ENCODE assay signal across 8 cellular contexts in the genomic region with DNA sequence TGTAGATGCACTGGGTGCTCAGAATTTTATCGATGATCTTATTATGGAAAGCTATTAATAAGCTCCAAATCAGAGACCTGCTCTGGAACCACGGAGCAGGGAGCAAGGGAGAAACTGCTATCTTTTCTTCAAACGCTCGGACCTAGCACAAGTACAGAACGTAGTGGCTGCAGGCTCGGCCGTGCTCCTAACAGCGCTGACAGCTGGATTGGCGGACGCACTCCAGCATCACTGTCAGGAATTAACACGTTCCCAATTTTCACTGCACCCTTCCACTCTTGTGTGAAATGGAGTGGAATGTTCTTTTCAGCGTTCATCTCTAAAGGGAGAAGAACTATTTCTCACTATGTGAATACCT.
DNase-seq lines count a peak whose midpoint lies in the region; ATAC-seq and TF ChIP-seq lines count a peak whose summit lies in the region.

No MANE protein-coding gene starts in this region.

- no peak overlapping the region for H3K27ac Mint-ChIP-seq in activated naive CD4-positive, alpha-beta T cell treated with anti-CD3 and anti-CD28 coated beads for 36 hours
- H3K27ac Mint-ChIP-seq in activated CD8-positive, alpha-beta T cell treated with anti-CD3 and anti-CD28 coated beads, Interleukin-2, amount 10 ng/mL, durations not matched to agents 7 days and 5 days: no peak overlapping the region

- no peaks in the 10 kb centered on the region for H3K9me3 Mint-ChIP-seq in activated naive CD4-positive, alpha-beta T cell treated with anti-CD3 and anti-CD28 coated beads for 36 hours
- H3K9me3 Mint-ChIP-seq in activated CD8-positive, alpha-beta T cell treated with anti-CD3 and anti-CD28 coated beads, Interleukin-2, amount 10 ng/mL, durations not matched to agents 7 days and 5 days (ENCODE audit: insufficient read depth): no peaks in the 10 kb centered on the region

- POLR2A ChIA-PET in activated CD8-positive, alpha-beta T cell treated with anti-CD3 and anti-CD28 coated beads, Interleukin-2, amount 10 ng/mL, durations not matched to agents 7 days and 5 days (lab: Charles Lee): no interaction called here

- no peak overlapping the region for H3K27ac ChIP-seq in left ventricle myocardium inferior (replicated peaks)

- TF ChIP-seq CTCF in left ventricle myocardium inferior (IDR thresholded peaks at IDR 0.05; ENCODE audit: borderline replicate concordance): no peak

- H3K36me3 Mint-ChIP-seq in activated naive CD4-positive, alpha-beta T cell treated with anti-CD3 and anti-CD28 coated beads for 36 hours (ENCODE audit: low read depth): no peaks in the 10 kb centered on the region
- no peaks in the 10 kb centered on the region for H3K36me3 Mint-ChIP-seq in activated CD8-positive, alpha-beta T cell treated with anti-CD3 and anti-CD28 coated beads, Interleukin-2, amount 10 ng/mL, durations not matched to agents 7 days and 5 days (ENCODE audit: low read depth)

- peaks cover 17% of the 10 kb centered on the region for H3K27me3 ChIP-seq in left ventricle myocardium inferior (ENCODE audit: low read depth)

- CTCF ChIA-PET in activated naive CD4-positive, alpha-beta T cell treated with anti-CD3 and anti-CD28 coated beads for 36 hours (lab: Charles Lee): interaction anchor here (0.6 to 2.4 kb wide), 4 partner anchors 24 to 199 kb away, joined by 4 to 13 read pairs (median 6); no protein-coding TSS in a partner anchor
- CTCF ChIA-PET in activated CD8-positive, alpha-beta T cell treated with anti-CD3 and anti-CD28 coated beads, Interleukin-2, amount 10 ng/mL, durations not matched to agents 7 days and 5 days (lab: Charles Lee): interaction anchor here (0.7 to 1.6 kb wide), 7 partner anchors 9 to 206 kb away, joined by 3 to 4 read pairs (median 3); no protein-coding TSS in a partner anchor

- peaks cover 19% of the 10 kb centered on the region for H3K4me1 ChIP-seq in left ventricle myocardium inferior

- no peaks in the 10 kb centered on the region for H3K36me3 ChIP-seq in left ventricle myocardium inferior

- H3K4me3 Mint-ChIP-seq in activated naive CD4-positive, alpha-beta T cell treated with anti-CD3 and anti-CD28 coated beads for 36 hours: peak overlapping the region; percentile 75
- peak overlapping the region; percentile 85 for H3K4me3 Mint-ChIP-seq in activated CD8-positive, alpha-beta T cell treated with anti-CD3 and anti-CD28 coated beads, Interleukin-2, amount 10 ng/mL, durations not matched to agents 7 days and 5 days

- intact Hi-C loops in activated naive CD4-positive, alpha-beta T cell treated with anti-CD3 and anti-CD28 coated beads for 36 hours (cut with micrococcal nuclease): loop anchor here (1.0 to 2.0 kb wide), 4 partner anchors 150 to 208 kb away; no protein-coding TSS in a partner anchor
- intact Hi-C loops in left ventricle myocardium inferior (cut with micrococcal nuclease): loop anchor here (10.0 kb wide), 1 partner anchor 618 kb away; no protein-coding TSS in a partner anchor

- H3K27me3 Mint-ChIP-seq in activated naive CD4-positive, alpha-beta T cell treated with anti-CD3 and anti-CD28 coated beads for 36 hours (ENCODE audit: low read depth): no peaks in the 10 kb centered on the region
- peaks cover 17% of the 10 kb centered on the region for H3K27me3 Mint-ChIP-seq in activated CD8-positive, alpha-beta T cell treated with anti-CD3 and anti-CD28 coated beads, Interleukin-2, amount 10 ng/mL, durations not matched to agents 7 days and 5 days (ENCODE audit: low read depth)

- peak; percentile 3 for ATAC-seq in activated CD8-positive, alpha-beta T cell treated with anti-CD3 and anti-CD28 coated beads, Interleukin-2, amount 10 ng/mL, durations not matched to agents 7 days and 5 days

- H3K4me3 ChIP-seq in left ventricle myocardium inferior: peak overlapping the region; percentile 76

- H3K4me1 Mint-ChIP-seq in activated naive CD4-positive, alpha-beta T cell treated with anti-CD3 and anti-CD28 coated beads for 36 hours (ENCODE audit: low read depth): peaks cover 15% of the 10 kb centered on the region
- peaks cover 19% of the 10 kb centered on the region for H3K4me1 Mint-ChIP-seq in activated CD8-positive, alpha-beta T cell treated with anti-CD3 and anti-CD28 coated beads, Interleukin-2, amount 10 ng/mL, durations not matched to agents 7 days and 5 days (ENCODE audit: low read depth)

- no peak for DNase-seq in activated naive CD4-positive, alpha-beta T cell treated with anti-CD3 and anti-CD28 coated beads for 36 hours
- no peak for DNase-seq in activated naive CD4-positive, alpha-beta T cell treated with Interleukin-2 at 50 U/mL for 16 hours
- DNase-seq in activated CD8-positive, alpha-beta T cell treated with anti-CD3 and anti-CD28 coated beads, Interleukin-2, amount 10 ng/mL, durations not matched to agents 7 days and 5 days: no peak
- DNase-seq in left ventricle myocardium inferior (no peak), retina (peak; percentile 65), foreskin melanocyte (no peak), dedifferentiated amniotic fluid mesenchymal stem cell (ENCODE audit: extremely low spot score) (no peak), NCI-H146 treated with DMSO at 0.1 percent for 48 hours (lab: John Stamatoyannopoulos, UW; ENCODE audit: unreplicated experiment) (no peak)

- no peaks in the 10 kb centered on the region for H3K9me3 ChIP-seq in left ventricle myocardium inferior (replicated peaks)
